In the genomic region with DNA sequence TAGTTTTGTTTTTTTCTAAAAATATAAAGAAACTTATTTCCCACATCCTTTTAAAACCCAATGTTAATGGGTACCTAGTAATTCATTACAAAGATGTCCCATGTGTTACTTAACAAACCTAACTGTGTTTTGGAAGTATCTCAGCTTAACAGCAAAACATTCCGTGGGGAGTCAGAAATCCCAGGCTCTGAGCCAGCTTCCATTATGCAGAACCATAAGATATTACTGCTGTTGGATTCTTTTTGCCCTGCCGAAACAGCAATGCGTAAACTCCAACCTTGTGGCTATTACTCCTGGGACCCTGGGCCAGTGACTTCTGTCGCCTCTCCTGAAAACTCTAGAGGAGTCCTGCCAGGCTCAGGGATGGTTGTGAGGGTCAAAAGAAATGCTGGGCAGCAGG, we compare ENCODE assay signal across 20 cellular contexts.
DNase-seq lines count a peak whose midpoint lies in the region; ATAC-seq, FAIRE-seq and TF ChIP-seq lines count a peak whose summit lies in the region.
"Had no signal": no experiment of that assay in that cellular context is flagged by ENCODE, and none has a peak within 500 bp of the region (broad histone marks: within the 10 kb centered on the region; RNA-seq: fewer than 3 reads in every experiment).

No MANE protein-coding gene starts in this region.

- H3K79me2 ChIP-seq in endothelial cell of umbilical vein (ENCODE audit: control insufficient read depth, insufficient read depth, low read length): no peaks in the 10 kb centered on the region
- no peaks in the 10 kb centered on the region for H3K79me2 ChIP-seq in hepatocyte

- peak overlapping the region; percentile 13 to 55 for H3K27ac ChIP-seq in ascending aorta
- no peak overlapping the region for H3K27ac ChIP-seq in endothelial cell of umbilical vein (ENCODE audit: insufficient read depth, low read depth, low read length)
- no peak overlapping the region for H3K27ac ChIP-seq in hepatocyte
- H3K27ac ChIP-seq in testis: no peak overlapping the region

- TF ChIP-seq POLR2A in endothelial cell of umbilical vein (IDR thresholded peaks at IDR 0.05; ENCODE audit: low read depth, low read length) (no peak), testis (IDR thresholded peaks at IDR 0.05) (no peak)

- H3K9me3 ChIP-seq in ascending aorta (no peaks in the 10 kb centered on the region), endothelial cell of umbilical vein (replicated peaks; ENCODE audit: control insufficient read depth, insufficient read depth, low read length) (no peaks in the 10 kb centered on the region), hepatocyte (ENCODE audit: low read depth) (no peaks in the 10 kb centered on the region), testis (no peaks in the 10 kb centered on the region), mucosa of descending colon (no peaks in the 10 kb centered on the region)
- H3K9me3 ChIP-seq: Caco-2, MG63 had no signal

- no peak overlapping the region for H2AFZ ChIP-seq in endothelial cell of umbilical vein (ENCODE audit: low read depth, low read length)
- H2AFZ ChIP-seq in hepatocyte: no peak overlapping the region

- H3K4me2 ChIP-seq in endothelial cell of umbilical vein (ENCODE audit: insufficient read depth, low read length) (no peak overlapping the region), hepatocyte (peak overlapping the region; percentile 34)

- no peaks in the 10 kb centered on the region for H3K9me3 Mint-ChIP-seq in natural killer cell
- H3K9me3 Mint-ChIP-seq: activated CD4-positive, alpha-beta T cell treated with anti-CD3 and anti-CD28 coated beads, Interleukin-2, amount 10 ng/mL, durations not matched to agents 7 days and 5 days; H9; neural crest cell had no signal

- FAIRE-seq in endothelial cell of umbilical vein (lab: Jason Lieb, UNC): no peak
- FAIRE-seq: islet of Langerhans had no signal

- intact Hi-C loops in ascending aorta (cut with DNase I) (no loop called here), endothelial cell of umbilical vein (cut with micrococcal nuclease) (no loop called here), testis (cut with DNase I; ENCODE audit: low total_unique reads) (no loop called here), natural killer cell (cut with micrococcal nuclease) (no loop called here), mucosa of descending colon (cut with DNase I, micrococcal nuclease) (no loop called here)

- no peaks in the 10 kb centered on the region for H3K36me3 Mint-ChIP-seq in natural killer cell

- H3K9ac ChIP-seq in endothelial cell of umbilical vein (replicated peaks; ENCODE audit: extremely low read depth, insufficient read depth, low read length): no peak overlapping the region

- peaks cover 3 to 23% of the 10 kb centered on the region in 2 donors for H3K4me1 ChIP-seq in ascending aorta
- H3K4me1 ChIP-seq in endothelial cell of umbilical vein (ENCODE audit: control insufficient read depth, extremely low read depth, insufficient read depth, low read length): no peaks in the 10 kb centered on the region
- H3K4me1 ChIP-seq in hepatocyte (ENCODE audit: insufficient read depth): peaks cover 12% of the 10 kb centered on the region
- H3K4me1 ChIP-seq in testis: peaks cover 11% of the 10 kb centered on the region
- H3K4me1 ChIP-seq in mucosa of descending colon (ENCODE audit: low read depth): no peaks in the 10 kb centered on the region

- no peak overlapping the region for H3K4me3 Mint-ChIP-seq in natural killer cell
- H3K4me3 Mint-ChIP-seq: activated CD4-positive, alpha-beta T cell treated with anti-CD3 and anti-CD28 coated beads, Interleukin-2, amount 10 ng/mL, durations not matched to agents 7 days and 5 days; H9; neural crest cell had no signal

- no peak overlapping the region for H3K27ac Mint-ChIP-seq in natural killer cell
- H3K27ac Mint-ChIP-seq: activated CD4-positive, alpha-beta T cell treated with anti-CD3 and anti-CD28 coated beads, Interleukin-2, amount 10 ng/mL, durations not matched to agents 7 days and 5 days; H9 had no signal

- no peaks in the 10 kb centered on the region for H3K9me1 ChIP-seq in endothelial cell of umbilical vein (replicated peaks; ENCODE audit: control insufficient read depth, extremely low read depth, insufficient read depth, low read length)

- H3K4me3 ChIP-seq in ascending aorta (no peak overlapping the region), endothelial cell of umbilical vein (replicated peaks in 1 of 3; ENCODE audit: insufficient read depth in 1 of 3, low read depth in 1 of 3, low read length in 3 of 3) (no peak overlapping the region), hepatocyte (no peak overlapping the region), testis (no peak overlapping the region), mucosa of descending colon (no peak overlapping the region)
- H3K4me3 ChIP-seq: MG63 had no signal

- BruUV-seq in endothelial cell of umbilical vein (replicated peaks; lab: Mats Ljungman, UMichigan): no TSS peak

- dilution Hi-C loops in endothelial cell of umbilical vein (cut with MboI; ENCODE audit: extremely low pct_ligation_motif_present, low sequenced_read_pairs): no loop called here

- CTCF ChIA-PET in endothelial cell of umbilical vein (lab: Charles Lee): no interaction called here

- POLR2A ChIA-PET in endothelial cell of umbilical vein (lab: Charles Lee): no interaction called here

- H3K27me3 ChIP-seq in ascending aorta: no peaks in the 10 kb centered on the region
- H3K27me3 ChIP-seq in endothelial cell of umbilical vein (ENCODE audit: control insufficient read depth in 2 of 2, insufficient read depth in 2 of 2, low read length in 2 of 2): no peaks in the 10 kb centered on the region
- no peaks in the 10 kb centered on the region for H3K27me3 ChIP-seq in hepatocyte
- no peaks in the 10 kb centered on the region for H3K27me3 ChIP-seq in testis
- H3K27me3 ChIP-seq: MG63 had no signal

- no peak for DNase-seq in ascending aorta (ENCODE audit: low spot score in 2 of 2)
- peak; percentile 28 for DNase-seq in endothelial cell of umbilical vein (ENCODE audit: low read depth, low spot score)
- no peak for DNase-seq in hepatocyte (ENCODE audit: low spot score)
- peak; percentile 42 for DNase-seq in testis
- DNase-seq in natural killer cell: no peak
- no peak for DNase-seq in mucosa of descending colon
- DNase-seq in left lobe of liver (ENCODE audit: low spot score): no peak
- DNase-seq: activated CD4-positive, alpha-beta T cell treated with anti-CD3 and anti-CD28 coated beads, Interleukin-2, amount 10 ng/mL, durations not matched to agents 7 days and 5 days; activated CD8-positive, alpha-beta memory T cell treated with anti-CD3 and anti-CD28 coated beads, Interleukin-2, amount 50 U/mL, for 48 hours; activated gamma-delta T cell treated with Interleukin-2 at 50 U/mL for 16 hours; Caco-2; EL; H9; mesenchymal stem cell; MG63; NCI-H187; NCI-H446 treated with DMSO at 0.1 percent for 48 hours; stimulated activated naive CD4-positive, alpha-beta T cell treated with Interleukin-2 at 50 U/mL for 16 hours had no signal

- ATAC-seq in natural killer cell (no peak), mucosa of descending colon (no peak), left lobe of liver (no peak)

- TF ChIP-seq CTCF in ascending aorta (IDR thresholded peaks at IDR 0.05) (no peak), endothelial cell of umbilical vein (IDR thresholded peaks at IDR 0.05; ENCODE audit: extremely low read depth in 1 of 2, insufficient read depth in 1 of 2, low read depth in 1 of 2, low read length in 2 of 2) (no peak), hepatocyte (IDR thresholded peaks at IDR 0.05; ENCODE audit: poor library complexity) (no peak), testis (IDR thresholded peaks at IDR 0.05) (no peak), natural killer cell (IDR thresholded peaks at IDR 0.05) (no peak), mucosa of descending colon (IDR thresholded peaks at IDR 0.05) (no peak)

- no peaks in the 10 kb centered on the region for H3K36me3 ChIP-seq in ascending aorta
- H3K36me3 ChIP-seq in endothelial cell of umbilical vein (ENCODE audit: control insufficient read depth in 2 of 2, extremely low read depth in 1 of 2, insufficient read depth in 2 of 2, low read length in 2 of 2): no peaks in the 10 kb centered on the region
- H3K36me3 ChIP-seq in hepatocyte (replicated peaks; ENCODE audit: insufficient read depth, low read depth): no peaks in the 10 kb centered on the region
- no peaks in the 10 kb centered on the region for H3K36me3 ChIP-seq in testis (ENCODE audit: low read depth, missing control alignments)
- no peaks in the 10 kb centered on the region for H3K36me3 ChIP-seq in mucosa of descending colon (ENCODE audit: low read depth)
- H3K36me3 ChIP-seq: MG63 had no signal

- no peaks in the 10 kb centered on the region for H3K27me3 Mint-ChIP-seq in natural killer cell (ENCODE audit: low read depth in 2 of 2)

- WGBS in hepatocyte (ENCODE audit: low lambda C conversion rate, missing lambda C conversion rate): 62% methylated on average over 4 of the region's 4 CpGs
- 23 to 54% methylated on average over 4 of the region's 4 CpGs for WGBS in testis, 2 donors

- H3K9me2 ChIP-seq in hepatocyte (replicated peaks; ENCODE audit: insufficient read depth): no peaks in the 10 kb centered on the region

- peaks cover 0 to 7% of the 10 kb centered on the region in 2 donors for H3K4me1 Mint-ChIP-seq in natural killer cell

- H4K20me1 ChIP-seq in endothelial cell of umbilical vein (replicated peaks; ENCODE audit: control insufficient read depth, extremely low read depth, insufficient read depth, low read length) (no peaks in the 10 kb centered on the region), hepatocyte (ENCODE audit: insufficient read depth, poor library complexity, severe bottlenecking) (no peaks in the 10 kb centered on the region)

TF ChIP-seq in endothelial cell of umbilical vein, 7 proteins besides CTCF, POLR2A, EP300 and RAD21:
- no peak for TF ChIP-seq GATA2 (IDR thresholded peaks at IDR 0.05; ENCODE audit: insufficient read depth, insufficient read length, low read depth, low read length)
- no peak for TF ChIP-seq FOS (IDR thresholded peaks at IDR 0.05; ENCODE audit: borderline replicate concordance, insufficient read depth, low read length)
- no peak for TF ChIP-seq JUN (IDR thresholded peaks at IDR 0.05; ENCODE audit: borderline replicate concordance, insufficient read depth, insufficient read length, low read depth)
- TF ChIP-seq EZH2 (IDR thresholded peaks at IDR 0.05; ENCODE audit: borderline replicate concordance, low read depth, low read length, severe bottlenecking): no peak
- TF ChIP-seq MYC (IDR thresholded peaks at IDR 0.05; ENCODE audit: low read depth, low read length): no peak
- TF ChIP-seq, protein P1, sequence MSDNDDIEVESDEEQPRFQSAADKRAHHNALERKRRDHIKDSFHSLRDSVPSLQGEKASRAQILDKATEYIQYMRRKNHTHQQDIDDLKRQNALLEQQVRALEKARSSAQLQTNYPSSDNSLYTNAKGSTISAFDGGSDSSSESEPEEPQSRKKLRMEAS (IDR thresholded peaks at IDR 0.05; ENCODE audit: insufficient read depth, insufficient read length): no peak
- TF ChIP-seq POLR2AphosphoS5 (IDR thresholded peaks at IDR 0.05; ENCODE audit: insufficient read depth, low read depth, low read length): no peak

Comparison
In these comparisons a context has a peak if more than half of its experiments do, and no peak if none do; other contexts are left out.
1. DNase-seq: peak in endothelial cell of umbilical vein (single experiment) and testis (single experiment); none in ascending aorta (0 of 2), hepatocyte (single experiment), natural killer cell (single experiment), mucosa of descending colon (0 of 3) and left lobe of liver (single experiment).
2. H3K27ac ChIP-seq: peak in ascending aorta (2 of 2); none in endothelial cell of umbilical vein (single experiment), hepatocyte (single experiment) and testis (0 of 2).